In the genomic region with DNA sequence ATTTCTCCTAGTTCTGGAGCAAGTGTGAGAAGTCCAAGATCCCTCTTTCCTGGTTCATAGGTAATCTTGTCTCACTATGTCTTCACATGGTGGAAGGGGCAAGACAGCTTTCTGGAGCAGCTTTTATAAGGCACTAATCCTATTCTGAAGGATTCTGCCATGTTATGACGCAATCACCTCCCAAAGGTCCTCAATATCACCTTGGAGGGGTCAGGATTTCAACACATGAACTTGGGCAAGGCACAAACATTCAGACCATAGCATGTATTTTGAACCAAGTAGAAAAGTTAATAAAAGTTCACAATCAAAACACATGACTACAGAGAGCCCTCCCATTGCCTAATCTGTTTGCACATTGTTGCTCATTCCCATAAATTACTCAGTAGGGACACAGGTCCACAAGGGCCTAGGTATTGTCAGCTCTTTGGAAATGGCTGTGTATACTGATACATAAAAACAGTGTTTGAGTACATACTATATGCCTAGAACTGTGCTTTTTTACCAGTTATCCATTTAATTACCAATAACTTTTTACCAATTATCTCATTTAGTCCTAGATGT, we compare ENCODE assay signal across 31 cellular contexts. TPM values are rescaled to one million over a fixed set of nuclear protein-coding genes. Genes with fewer than 3 reads are reported as not detected.
"Had no signal": no experiment of that assay in that cellular context is flagged by ENCODE, and none has a peak within 500 bp of the region (broad histone marks: within the 10 kb centered on the region; RNA-seq: fewer than 3 reads in every experiment).

No MANE protein-coding gene starts in this region.

- H3K4me1 ChIP-seq: parathyroid adenoma, sigmoid colon, suprapubic skin, testis, tibial artery, transverse colon, upper lobe of left lung, vagina had no signal

- H3K36me3 ChIP-seq: neutrophil, ovary, sigmoid colon, suprapubic skin, tibial artery, transverse colon, upper lobe of left lung, vagina had no signal

- ATAC-seq: naive thymus-derived CD8-positive, alpha-beta T cell; natural killer cell treated with Interleukin-12 subunit alpha and Interleukin-12 subunit beta and Interleukin-15 and Interleukin-18, amount 100 ng/mL, for 72 hours; right cardiac atrium; stimulated activated naive CD8-positive, alpha-beta T cell treated with anti-CD3 and anti-CD28 coated beads, Interleukin-15, amount 100 ng/mL, for 72 hours; stimulated activated naive CD8-positive, alpha-beta T cell treated with anti-CD3 and anti-CD28 coated beads, Interleukin-15, Interleukin-2, amounts not matched to agents 100 U/mL and 50 U/mL, for 24 hours had no signal

- H3K79me2 ChIP-seq: parathyroid adenoma had no signal

- H3K27me3 ChIP-seq: neutrophil, ovary, sigmoid colon, suprapubic skin, testis, tibial artery, transverse colon, upper lobe of left lung, vagina had no signal

- H3K4me3 ChIP-seq: ovary, psoas muscle, sigmoid colon, suprapubic skin, testis, tibial artery, transverse colon, upper lobe of left lung, vagina had no signal

- DNase-seq: naive B cell; naive thymus-derived CD8-positive, alpha-beta T cell; nephron progenitor cell; nucleus accumbens; ovary; posterior cingulate gyrus; psoas muscle; right cardiac atrium; sigmoid colon; small intestine; stimulated activated CD4-positive, alpha-beta T cell treated with anti-CD3 and anti-CD28 coated beads, Interleukin-1b, Interleukin-23, amount 100 ng/mL, for 48 hours; stimulated activated CD4-positive, alpha-beta T cell treated with anti-CD3 and anti-CD28 coated beads, Interleukin-4, amount 100 ng/mL, for 1 hour; stimulated activated CD4-positive, alpha-beta T cell treated with anti-CD3 and anti-CD28 coated beads, Interleukin-4, amount 100 ng/mL, for 4 hours; stimulated activated CD8-positive, alpha-beta memory T cell treated with anti-CD3 and anti-CD28 coated beads, Interleukin-4, amount 100 ng/mL, for 48 hours; stimulated activated naive CD4-positive, alpha-beta T cell; stimulated activated naive CD8-positive, alpha-beta T cell treated with anti-CD3 and anti-CD28 coated beads, Interleukin-15, amount 100 ng/mL, for 72 hours; stimulated activated naive CD8-positive, alpha-beta T cell treated with anti-CD3 and anti-CD28 coated beads, Interleukin-15, Interleukin-2, amounts not matched to agents 100 U/mL and 50 U/mL, for 24 hours; substantia nigra; testis; tibial artery; transverse colon; upper lobe of left lung had no signal

- H2AFZ ChIP-seq: parathyroid adenoma had no signal

- H3K9ac ChIP-seq: parathyroid adenoma had no signal

- FAIRE-seq: small intestine, urothelium cell line had no signal

- H3K27ac ChIP-seq: neutrophil, ovary, parathyroid adenoma, psoas muscle, sigmoid colon, suprapubic skin, tibial artery, transverse colon, upper lobe of left lung, vagina had no signal

- H3K9me3 ChIP-seq: neutrophil, ovary, sigmoid colon, suprapubic skin, testis, tibial artery, transverse colon, upper lobe of left lung, vagina had no signal

RNA-seq across cellular contexts. Expression of a gene that starts 11.3 kb away (rescaled TPM):
- total RNA-seq: naive thymus-derived CD8-positive, alpha-beta T cell; natural killer cell treated with Interleukin-12 subunit alpha and Interleukin-12 subunit beta and Interleukin-15 and Interleukin-18, amount 100 ng/mL, for 72 hours; neural crest cell; osteoblast; renal cortical epithelial cell; suprapubic skin; vagina had no signal
- polyA plus RNA-seq: naive thymus-derived CD8-positive, alpha-beta T cell had no signal
